In genomic region chr20:32547753-32548034, GRCh38 we compare ENCODE assay signal across 27 cellular contexts. TPM values are rescaled to one million over a fixed set of nuclear protein-coding genes. Genes with fewer than 3 reads are reported as not detected.
DNase-seq lines count a peak whose midpoint lies in the region; ATAC-seq and TF ChIP-seq lines count a peak whose summit lies in the region.
"Had no signal": no experiment of that assay in that cellular context is flagged by ENCODE, and none has a peak within 500 bp of the region (broad histone marks: within the 10 kb centered on the region; RNA-seq: fewer than 3 reads in every experiment).

No MANE protein-coding gene starts in this region.

- no peak for DNase-seq in CD4-positive, alpha-beta T cell
- DNase-seq in H9, result no peak
- no peak for DNase-seq in activated naive CD8-positive, alpha-beta T cell treated with anti-CD3 and anti-CD28 coated beads for 36 hours
- DNase-seq in natural killer cell treated with Interleukin-12 subunit alpha and Interleukin-12 subunit beta and Interleukin-15 and Interleukin-18, amount 100 ng/mL, for 72 hours (ENCODE audit: low spot score), result no peak
- no peak for DNase-seq in SKM-1 (lab: John Stamatoyannopoulos, UW; ENCODE audit: unreplicated experiment)
- DNase-seq: activated CD4-positive, alpha-beta T cell treated with anti-CD3 and anti-CD28 coated beads, Interleukin-2, amount 10 ng/mL, durations not matched to agents 24 days and 14 days; activated naive CD4-positive, alpha-beta T cell treated with anti-CD3 and anti-CD28 coated beads, Interleukin-2, amount 50 U/mL, for 16 hours; anterior cingulate cortex; C1 segment of cervical spinal cord; DND-41; GF-D8; hippocampal formation; left cardiac atrium; MM.1S; NCI-H1105 treated with DMSO at 0.1 percent for 48 hours; NCI-H1930; NCI-H2171 treated with DMSO at 0.1 percent for 48 hours; NCI-H510A treated with DMSO at 0.1 percent for 48 hours; nephron progenitor cell; ovary; stomach; SW 1271 had no signal

- H4K91ac ChIP-seq in H9 (ENCODE audit: insufficient read length, low read depth, low read length), result no peak overlapping the region

- H3K23ac ChIP-seq in H9 (ENCODE audit: insufficient read length, low read depth, low read length), result no peak overlapping the region

- H3K4me2 ChIP-seq in H9 (ENCODE audit: insufficient read depth, insufficient read length, low read length), result no peak overlapping the region
- H3K4me2 ChIP-seq: KMS-11 had no signal

- intact Hi-C loops in CD4-positive, alpha-beta T cell (cut with DNase I, micrococcal nuclease), result no loop called here

- no peak overlapping the region for H4K8ac ChIP-seq in H9 (replicated peaks; ENCODE audit: insufficient read length, low read depth, low read length)

- H2AFZ ChIP-seq in H9 (ENCODE audit: low read length), result no peak overlapping the region

- CTCF ChIA-PET in CD4-positive, alpha-beta T cell (lab: Charles Lee), result no interaction called here

- H3T11ph ChIP-seq in H9 (ENCODE audit: low read length), result no peak overlapping the region

- H2BK20ac ChIP-seq in H9 (ENCODE audit: low read depth, low read length, poor library complexity, severe bottlenecking), result no peak overlapping the region

- no peak overlapping the region for H3K9ac ChIP-seq in H9 (ENCODE audit: extremely low read depth, insufficient read length, low read length)
- H3K9ac ChIP-seq: KMS-11 had no signal

- no peak overlapping the region for H3K18ac ChIP-seq in H9 (ENCODE audit: insufficient read length, low read depth, low read length)

- no peak overlapping the region for H3K56ac ChIP-seq in H9 (ENCODE audit: insufficient read length, low read depth, low read length)

- no peaks in the 10 kb centered on the region for H3K27me3 ChIP-seq in CD4-positive, alpha-beta T cell (ENCODE audit: control insufficient read depth, insufficient read depth, low read length)
- no peaks in the 10 kb centered on the region for H3K27me3 ChIP-seq in H9 (ENCODE audit: insufficient read depth, low read length)
- H3K27me3 ChIP-seq: breast epithelium, gastroesophageal sphincter, ovary had no signal

- no CpG with 5 or more reads among the region's 1 CpG for WGBS in H9 (ENCODE audit: extremely low coverage, insufficient read length, low lambda C conversion rate)

- no peak overlapping the region for H2BK120ac ChIP-seq in H9 (ENCODE audit: low read depth, low read length, poor library complexity, severe bottlenecking)

- H3K36me3 Mint-ChIP-seq in CD4-positive, alpha-beta T cell (ENCODE audit: low read depth), result peaks cover 37% of the 10 kb centered on the region
- H3K36me3 Mint-ChIP-seq in H9 (ENCODE audit: insufficient read depth in 1 of 3, low read depth in 3 of 3), result no peaks in the 10 kb centered on the region
- peaks cover 19% of the 10 kb centered on the region for H3K36me3 Mint-ChIP-seq in activated naive CD8-positive, alpha-beta T cell treated with anti-CD3 and anti-CD28 coated beads for 36 hours
- no peaks in the 10 kb centered on the region for H3K36me3 Mint-ChIP-seq in natural killer cell treated with Interleukin-12 subunit alpha and Interleukin-12 subunit beta and Interleukin-15 and Interleukin-18, amount 100 ng/mL, for 72 hours

- H3K9me3 ChIP-seq in CD4-positive, alpha-beta T cell (ENCODE audit: control insufficient read depth, low read length), result no peaks in the 10 kb centered on the region
- H3K9me3 ChIP-seq in H9 (ENCODE audit: control insufficient read depth, low read depth, low read length), result no peaks in the 10 kb centered on the region
- H3K9me3 ChIP-seq: breast epithelium, gastroesophageal sphincter, ovary, stomach had no signal

- H2AK5ac ChIP-seq in H9 (ENCODE audit: insufficient read length, low read length), result no peak overlapping the region

- no peak overlapping the region for H3K4ac ChIP-seq in H9 (ENCODE audit: low read depth, low read length)

- no peak overlapping the region for H3K4me3 Mint-ChIP-seq in CD4-positive, alpha-beta T cell
- no peak overlapping the region for H3K4me3 Mint-ChIP-seq in H9
- H3K4me3 Mint-ChIP-seq in activated naive CD8-positive, alpha-beta T cell treated with anti-CD3 and anti-CD28 coated beads for 36 hours, result no peak overlapping the region
- H3K4me3 Mint-ChIP-seq in natural killer cell treated with Interleukin-12 subunit alpha and Interleukin-12 subunit beta and Interleukin-15 and Interleukin-18, amount 100 ng/mL, for 72 hours, result no peak overlapping the region
- H3K4me3 Mint-ChIP-seq: activated CD4-positive, alpha-beta T cell treated with anti-CD3 and anti-CD28 coated beads, Interleukin-2, amount 10 ng/mL, durations not matched to agents 24 days and 14 days; nephron progenitor cell had no signal

- H3K4me1 Mint-ChIP-seq in CD4-positive, alpha-beta T cell (ENCODE audit: low read depth), result peaks cover 78% of the 10 kb centered on the region
- peaks cover 17 to 21% of the 10 kb centered on the region in 2 experiments for H3K4me1 Mint-ChIP-seq in H9
- H3K4me1 Mint-ChIP-seq in activated naive CD8-positive, alpha-beta T cell treated with anti-CD3 and anti-CD28 coated beads for 36 hours, result peaks cover 53% of the 10 kb centered on the region
- peaks cover 48 to 50% of the 10 kb centered on the region in 2 donors for H3K4me1 Mint-ChIP-seq in natural killer cell treated with Interleukin-12 subunit alpha and Interleukin-12 subunit beta and Interleukin-15 and Interleukin-18, amount 100 ng/mL, for 72 hours (ENCODE audit: low read depth in 2 of 2)

- H2BK5ac ChIP-seq in H9 (ENCODE audit: insufficient read length, low read length), result no peak overlapping the region

- H3K9me3 Mint-ChIP-seq in CD4-positive, alpha-beta T cell, result no peaks in the 10 kb centered on the region
- no peaks in the 10 kb centered on the region for H3K9me3 Mint-ChIP-seq in H9
- H3K9me3 Mint-ChIP-seq in activated naive CD8-positive, alpha-beta T cell treated with anti-CD3 and anti-CD28 coated beads for 36 hours, result peaks cover 2% of the 10 kb centered on the region
- no peaks in the 10 kb centered on the region for H3K9me3 Mint-ChIP-seq in natural killer cell treated with Interleukin-12 subunit alpha and Interleukin-12 subunit beta and Interleukin-15 and Interleukin-18, amount 100 ng/mL, for 72 hours
- H3K9me3 Mint-ChIP-seq: activated CD4-positive, alpha-beta T cell treated with anti-CD3 and anti-CD28 coated beads, Interleukin-2, amount 10 ng/mL, durations not matched to agents 24 days and 14 days had no signal

- POLR2A ChIA-PET in CD4-positive, alpha-beta T cell (lab: Charles Lee), result interaction anchor here (1.0 to 2.2 kb wide), 2 partner anchors 10 to 13 kb away, joined by 4 to 5 read pairs; no protein-coding TSS in a partner anchor

- H4K20me1 ChIP-seq in H9 (ENCODE audit: control insufficient read depth, insufficient read depth, insufficient read length), result no peaks in the 10 kb centered on the region

- H2BK12ac ChIP-seq in H9 (ENCODE audit: insufficient read length, low read depth, low read length), result no peak overlapping the region

- peak overlapping the region; percentile 99 for H3K27ac Mint-ChIP-seq in CD4-positive, alpha-beta T cell
- H3K27ac Mint-ChIP-seq in H9, result no peak overlapping the region; a peak in 1 of 7 replicates
- H3K27ac Mint-ChIP-seq in activated naive CD8-positive, alpha-beta T cell treated with anti-CD3 and anti-CD28 coated beads for 36 hours, result peak overlapping the region; percentile 18
- peak overlapping the region; percentile 33 to 83 for H3K27ac Mint-ChIP-seq in natural killer cell treated with Interleukin-12 subunit alpha and Interleukin-12 subunit beta and Interleukin-15 and Interleukin-18, amount 100 ng/mL, for 72 hours
- H3K27ac Mint-ChIP-seq: nephron progenitor cell had no signal

- no peaks in the 10 kb centered on the region for H3K4me1 ChIP-seq in H9 (ENCODE audit: insufficient read depth, low read length)
- H3K4me1 ChIP-seq: breast epithelium, gastroesophageal sphincter, stomach had no signal

- H3K27me3 Mint-ChIP-seq in CD4-positive, alpha-beta T cell, result no peaks in the 10 kb centered on the region
- peaks cover 23% of the 10 kb centered on the region for H3K27me3 Mint-ChIP-seq in H9 (ENCODE audit: low read depth)
- no peaks in the 10 kb centered on the region for H3K27me3 Mint-ChIP-seq in activated naive CD8-positive, alpha-beta T cell treated with anti-CD3 and anti-CD28 coated beads for 36 hours
- H3K27me3 Mint-ChIP-seq in natural killer cell treated with Interleukin-12 subunit alpha and Interleukin-12 subunit beta and Interleukin-15 and Interleukin-18, amount 100 ng/mL, for 72 hours, result no peaks in the 10 kb centered on the region
- H3K27me3 Mint-ChIP-seq: activated CD4-positive, alpha-beta T cell treated with anti-CD3 and anti-CD28 coated beads, Interleukin-2, amount 10 ng/mL, durations not matched to agents 24 days and 14 days had no signal

- H3K27ac ChIP-seq in CD4-positive, alpha-beta T cell (ENCODE audit: low read depth, low read length), result peak overlapping the region; percentile 18
- H3K27ac ChIP-seq in H9 (ENCODE audit: insufficient read length, low read depth, low read length), result no peak overlapping the region
- H3K27ac ChIP-seq: breast epithelium, gastroesophageal sphincter, KMS-11, ovary, stomach had no signal

- no peak for TF ChIP-seq CTCF in CD4-positive, alpha-beta T cell (IDR thresholded peaks at IDR 0.05)
- no peak for TF ChIP-seq CTCF in H9 (conservative IDR thresholded peaks at IDR 0.05)

- no peaks in the 10 kb centered on the region for H3K79me2 ChIP-seq in H9 (ENCODE audit: insufficient read depth, low read length)

- no peak overlapping the region for H4K5ac ChIP-seq in H9 (ENCODE audit: insufficient read length, low read depth, low read length)

- H2BK15ac ChIP-seq in H9 (ENCODE audit: low read depth, low read length), result no peak overlapping the region

- no peaks in the 10 kb centered on the region for H3K79me1 ChIP-seq in H9 (ENCODE audit: insufficient read depth, low read depth, low read length, poor library complexity, severe bottlenecking)

- H3K23me2 ChIP-seq in H9 (ENCODE audit: insufficient read length, low read depth, low read length, poor library complexity, severe bottlenecking), result no peaks in the 10 kb centered on the region

- ATAC-seq in CD4-positive, alpha-beta T cell (ENCODE audit: poor library complexity), result no peak
- no peak for ATAC-seq in natural killer cell treated with Interleukin-12 subunit alpha and Interleukin-12 subunit beta and Interleukin-15 and Interleukin-18, amount 100 ng/mL, for 72 hours
- ATAC-seq in GM19452 (IDR thresholded peaks at IDR 0.05; ENCODE audit: unreplicated experiment) (no peak), GM18517 (IDR thresholded peaks at IDR 0.05; ENCODE audit: unreplicated experiment) (no peak)
- ATAC-seq: gastroesophageal sphincter, left cardiac atrium had no signal

- peak overlapping the region; percentile 16; the same call in 1 of the 2 replicates for H3K14ac ChIP-seq in H9 (ENCODE audit: insufficient read depth, low read length)

RNA-seq across cellular contexts. Expression of gene NOL4L, which starts 37.4 kb away (rescaled TPM):
- total RNA-seq in CD4-positive, alpha-beta T cell, result 10 to 100 TPM; 53.1 to 55.6 TPM
- 28.9 and 31.7 TPM in 2 replicates for total RNA-seq in H9 (2021)
- total RNA-seq in activated naive CD8-positive, alpha-beta T cell treated with anti-CD3 and anti-CD28 coated beads for 36 hours, result 10 to 100 TPM; 15.9 TPM
- total RNA-seq in natural killer cell treated with Interleukin-12 subunit alpha and Interleukin-12 subunit beta and Interleukin-15 and Interleukin-18, amount 100 ng/mL, for 72 hours, result 10 to 100 TPM; 20.0 to 20.1 TPM

Comparison
In these comparisons a context has a peak if more than half of its experiments do, and no peak if none do; other contexts are left out.
1. H3K27ac Mint-ChIP-seq: peak in CD4-positive, alpha-beta T cell (single experiment), activated naive CD8-positive, alpha-beta T cell treated with anti-CD3 and anti-CD28 coated beads for 36 hours (single experiment) and natural killer cell treated with Interleukin-12 subunit alpha and Interleukin-12 subunit beta and Interleukin-15 and Interleukin-18, amount 100 ng/mL, for 72 hours (2 of 2); none in H9 (0 of 3).